ENCODE assay signal across 20 cellular contexts in the genomic region with DNA sequence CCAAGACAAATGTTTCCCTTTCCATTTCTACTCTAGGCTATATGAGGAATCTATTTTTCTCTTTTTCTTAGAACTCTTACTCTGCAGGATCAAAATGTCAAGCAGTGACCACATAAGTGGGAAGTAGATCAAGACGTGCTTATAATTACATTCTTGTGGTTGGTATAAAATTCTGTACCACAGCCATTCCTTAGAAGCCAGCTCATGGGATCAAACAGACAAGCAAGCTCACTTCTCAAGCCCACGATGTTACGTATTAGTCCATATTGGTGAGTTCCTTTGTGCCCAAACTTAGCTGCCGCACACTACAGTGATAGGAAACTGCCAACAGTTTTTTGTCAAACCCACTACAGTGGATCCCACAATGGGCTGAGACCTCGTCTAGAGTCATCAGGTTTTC. TPM values are rescaled to one million over a fixed set of nuclear protein-coding genes. Genes with fewer than 3 reads are reported as not detected.
DNase-seq lines count a peak whose midpoint lies in the region; ATAC-seq and TF ChIP-seq lines count a peak whose summit lies in the region.
"Had no signal": no experiment of that assay in that cellular context is flagged by ENCODE, and none has a peak within 500 bp of the region (broad histone marks: within the 10 kb centered on the region; RNA-seq: fewer than 3 reads in every experiment).

No MANE protein-coding gene starts in this region.

- H3K27me3 ChIP-seq in RWPE2 (ENCODE audit: insufficient read depth, poor library complexity, severe bottlenecking) (no peaks in the 10 kb centered on the region), smooth muscle cell (ENCODE audit: low read depth) (no peaks in the 10 kb centered on the region)

- no peaks in the 10 kb centered on the region for H3F3A ChIP-seq in smooth muscle cell (ENCODE audit: low read depth)

- 0 out of 3 replicates have a peak, but pooled peaks have one; percentile 14 for ATAC-seq in RWPE2 (ENCODE audit: low read depth)
- ATAC-seq in GM21390 (IDR thresholded peaks at IDR 0.05; ENCODE audit: unreplicated experiment), result no peak
- ATAC-seq: GM12878, left lobe of liver had no signal

- H2AFZ ChIP-seq in smooth muscle cell (ENCODE audit: low read depth), result no peak overlapping the region

- no peaks in the 10 kb centered on the region for H4K20me1 ChIP-seq in smooth muscle cell (ENCODE audit: low read depth)

- no peaks in the 10 kb centered on the region for H3K79me2 ChIP-seq in smooth muscle cell (ENCODE audit: low read depth)

- no peaks in the 10 kb centered on the region for H3K9me3 ChIP-seq in RWPE2 (ENCODE audit: severe bottlenecking)
- H3K9me3 ChIP-seq in smooth muscle cell (replicated peaks; ENCODE audit: low read depth), result no peaks in the 10 kb centered on the region
- H3K9me3 ChIP-seq: thoracic aorta had no signal

- no peak for TF ChIP-seq CTCF in RWPE2 (IDR thresholded peaks at IDR 0.05; ENCODE audit: poor library complexity, severe bottlenecking)
- TF ChIP-seq CTCF in fibroblast of mammary gland (conservative IDR thresholded peaks at IDR 0.05; ENCODE audit: control insufficient read depth, insufficient read depth, low read depth, low read length), result no peak
- no peak for TF ChIP-seq CTCF in smooth muscle cell (IDR thresholded peaks at IDR 0.05; ENCODE audit: borderline replicate concordance, insufficient read depth, poor library complexity, severe bottlenecking)

- WGBS in smooth muscle cell (ENCODE audit: low lambda C conversion rate), result 14% methylated on average over 5 of the region's 5 CpGs

- H3K9ac ChIP-seq in smooth muscle cell (ENCODE audit: low read depth), result no peak overlapping the region

- H3K4me1 ChIP-seq in RWPE2 (ENCODE audit: insufficient read depth, poor library complexity, severe bottlenecking) (no peaks in the 10 kb centered on the region), smooth muscle cell (ENCODE audit: low read depth) (no peaks in the 10 kb centered on the region)

- DNase-seq in DMS79 treated with DMSO at 0.1 percent for 48 hours (lab: John Stamatoyannopoulos, UW) (peak; percentile 1), DMS79 (lab: John Stamatoyannopoulos, UW) (no peak), RWPE2 (ENCODE audit: low spot score) (no peak), fibroblast of mammary gland (ENCODE audit: low read depth) (peak; percentile 15), smooth muscle cell (lab: John Stamatoyannopoulos, UW; ENCODE audit: unreplicated experiment) (no peak), NCI-H2107 (lab: John Stamatoyannopoulos, UW) (no peak), DMS153 (lab: John Stamatoyannopoulos, UW) (no peak)
- DNase-seq: activated B cell treated with CpG ODN at 0.5 μM for 24 hours; activated naive CD8-positive, alpha-beta T cell treated with anti-CD3 and anti-CD28 coated beads, Interleukin-2, amount 10 ng/mL, durations not matched to agents 7 days and 5 days; DMS 273 treated with DMSO at 0.1 percent for 48 hours; GOT3; NCI-H526; SHP77 treated with DMSO at 0.1 percent for 48 hours; small intestine had no signal

- H3K27ac ChIP-seq in RWPE2 (ENCODE audit: poor library complexity, severe bottlenecking) (no peak overlapping the region), smooth muscle cell (ENCODE audit: low read depth) (peak overlapping the region; percentile 73)
- H3K27ac ChIP-seq: 22Rv1, thoracic aorta had no signal

- H3K4me3 ChIP-seq in RWPE2 (ENCODE audit: severe bottlenecking) (no peak overlapping the region), fibroblast of mammary gland (ENCODE audit: control insufficient read depth, low read depth, low read length) (no peak overlapping the region), smooth muscle cell (no peak overlapping the region)
- H3K4me3 ChIP-seq: GM12878, thoracic aorta had no signal

- no peaks in the 10 kb centered on the region for H3K36me3 ChIP-seq in RWPE2 (ENCODE audit: low read depth)
- no peaks in the 10 kb centered on the region for H3K36me3 ChIP-seq in smooth muscle cell (ENCODE audit: low read depth)
- H3K36me3 ChIP-seq: thoracic aorta had no signal

- H3K4me2 ChIP-seq in smooth muscle cell, result peak overlapping the region; percentile 25

RNA-seq across cellular contexts. Expression of gene IFNG, which starts 53.4 kb away (rescaled TPM):
- total RNA-seq in smooth muscle cell, result not detected in 2 replicates
- polyA plus RNA-seq in smooth muscle cell, result not detected in 2 replicates
- total RNA-seq: activated B cell treated with CpG ODN at 0.5 μM for 24 hours, thoracic aorta had no signal
- polyA plus RNA-seq: neural cell, small intestine had no signal

Comparison
In these comparisons a context has a peak if more than half of its experiments do, and no peak if none do; other contexts are left out.
1. DNase-seq: peak in DMS79 treated with DMSO at 0.1 percent for 48 hours (single experiment) and fibroblast of mammary gland (single experiment); none in DMS79 (single experiment), RWPE2 (single experiment), smooth muscle cell (single experiment), NCI-H2107 (single experiment) and DMS153 (single experiment).